In genomic region chr2:151651274-151651673, GRCh38 we compare ENCODE assay signal across 1 cellular context.
TF ChIP-seq lines count a peak whose summit lies in the region.

No MANE protein-coding gene starts in this region.

TF ChIP-seq in K562, 482 proteins besides CTCF, POLR2A, EP300 and RAD21 (continued from another document and continues in another):
- TF ChIP-seq TFAP4 (CRISPR knock-in tag; IDR thresholded peaks at IDR 0.05; ENCODE audit: borderline replicate concordance) (no peak), TFAM (CRISPR knock-in tag; conservative IDR thresholded peaks at IDR 0.05) (no peak), ZNF253 (CRISPR knock-in tag; conservative IDR thresholded peaks at IDR 0.05) (no peak), SRSF9 (IDR thresholded peaks at IDR 0.05; ENCODE audit: borderline replicate concordance, low read depth, low read length) (no peak), CHCHD3 (CRISPR knock-in tag; IDR thresholded peaks at IDR 0.05) (no peak), DNMT1 (IDR thresholded peaks at IDR 0.05) (no peak), ELF1 (tag; IDR thresholded peaks at IDR 0.05) (no peak), NKRF (IDR thresholded peaks at IDR 0.05; ENCODE audit: borderline replicate concordance) (no peak), HDAC2 (IDR thresholded peaks at IDR 0.05) (no peak), ATF7 (IDR thresholded peaks at IDR 0.05) (peak; percentile 96), RFX7 (CRISPR knock-in tag; IDR thresholded peaks at IDR 0.05) (no peak), ARID2 (IDR thresholded peaks at IDR 0.05) (no peak), EP400 (IDR thresholded peaks at IDR 0.05) (no peak), ZBTB9 (CRISPR knock-in tag; IDR thresholded peaks at IDR 0.05) (no peak), FOXM1 (IDR thresholded peaks at IDR 0.05; ENCODE audit: low read depth) (peak; percentile 20; the same call in 1 of the 2 replicates), FOXM1 (CRISPR knock-in tag; IDR thresholded peaks at IDR 0.05; ENCODE audit: low read depth) (no peak), RBM34 (IDR thresholded peaks at IDR 0.05; ENCODE audit: borderline replicate concordance, insufficient read depth, low read length) (no peak), FOXK2 (conservative IDR thresholded peaks at IDR 0.05 in 1 of 2, IDR thresholded peaks at IDR 0.05 in 1 of 2; ENCODE audit: low read depth in 2 of 2) (no peak), DIDO1 (tag; IDR thresholded peaks at IDR 0.05; ENCODE audit: low read depth) (no peak), RBFOX2 (IDR thresholded peaks at IDR 0.05; ENCODE audit: low read depth, low read length) (no peak), TGIF2 (CRISPR knock-in tag; IDR thresholded peaks at IDR 0.05) (no peak), ZMIZ1 (IDR thresholded peaks at IDR 0.05; ENCODE audit: low read depth in 2 of 2, low read length in 2 of 2) (peak in 1 of 2 experiments; percentile 41; a peak in 1 of 4 replicates), DACH1 (IDR thresholded peaks at IDR 0.05; ENCODE audit: partially characterized antibody) (peak; percentile 53), ATF1 (CRISPR knock-in tag; IDR thresholded peaks at IDR 0.05) (no peak), ATF1 (tag; IDR thresholded peaks at IDR 0.05) (peak; percentile 19; the same call in 1 of the 2 replicates), NCOR1 (IDR thresholded peaks at IDR 0.05) (peak; percentile 51), ZNF75A (CRISPR knock-in tag; IDR thresholded peaks at IDR 0.05) (no peak), ZNF586 (CRISPR knock-in tag; conservative IDR thresholded peaks at IDR 0.05) (no peak), NCOA6 (IDR thresholded peaks at IDR 0.05) (no peak), CHD4 (IDR thresholded peaks at IDR 0.05; ENCODE audit: insufficient read depth, insufficient replicate concordance, low read depth, low read length, poor library complexity, severe bottlenecking) (no peak), GTF2E2 (tag; IDR thresholded peaks at IDR 0.05) (no peak), HDGF (IDR thresholded peaks at IDR 0.05) (no peak), ZNF212 (CRISPR knock-in tag; IDR thresholded peaks at IDR 0.05) (no peak), MCM7 (IDR thresholded peaks at IDR 0.05) (no peak), ZNF639 (CRISPR knock-in tag; conservative IDR thresholded peaks at IDR 0.05 in 1 of 2, IDR thresholded peaks at IDR 0.05 in 1 of 2) (0 out of 4 replicates have a peak, but pooled peaks of 1 of the 2 experiments have one; percentile 22), TRIM25 (IDR thresholded peaks at IDR 0.05; ENCODE audit: borderline replicate concordance) (no peak), ZNF280A (IDR thresholded peaks at IDR 0.05; ENCODE audit: low read depth, partially characterized antibody) (no peak), RBM25 (IDR thresholded peaks at IDR 0.05; ENCODE audit: low read depth, low read length, severe bottlenecking) (no peak), PHF21A (IDR thresholded peaks at IDR 0.05; ENCODE audit: borderline replicate concordance, low read depth) (no peak), ELF4 (CRISPR knock-in tag; IDR thresholded peaks at IDR 0.05) (no peak), CBX5 (IDR thresholded peaks at IDR 0.05; ENCODE audit: borderline replicate concordance, low read depth) (no peak), KLF10 (CRISPR knock-in tag; IDR thresholded peaks at IDR 0.05) (no peak), RREB1 (CRISPR knock-in tag; IDR thresholded peaks at IDR 0.05) (no peak), SIX5 (IDR thresholded peaks at IDR 0.05; ENCODE audit: borderline replicate concordance in 1 of 2, insufficient read depth in 1 of 2, low read depth in 1 of 2, low read length in 2 of 2) (no peak), ZNF41 (CRISPR knock-in tag; conservative IDR thresholded peaks at IDR 0.05) (no peak)
